ENCODE assay signal across 18 cellular contexts in genomic region chr2:30514861-30515435, GRCh38.
DNase-seq lines count a peak whose midpoint lies in the region; ATAC-seq and TF ChIP-seq lines count a peak whose summit lies in the region.
"Had no signal": no experiment of that assay in that cellular context is flagged by ENCODE, and none has a peak within 500 bp of the region (broad histone marks: within the 10 kb centered on the region; RNA-seq: fewer than 3 reads in every experiment).

No MANE protein-coding gene starts in this region.

- ATAC-seq in body of pancreas (no peak), GM18861 (IDR thresholded peaks at IDR 0.05; ENCODE audit: unreplicated experiment) (no peak)
- ATAC-seq: naive thymus-derived CD8-positive, alpha-beta T cell had no signal

- TF ChIP-seq CTCF in chondrocyte (IDR thresholded peaks at IDR 0.05) (no peak), nephron (IDR thresholded peaks at IDR 0.05; ENCODE audit: unreplicated experiment in 3 of 3) (no peak), body of pancreas (IDR thresholded peaks at IDR 0.05) (no peak), smooth muscle cell (IDR thresholded peaks at IDR 0.05; ENCODE audit: borderline replicate concordance, insufficient read depth, poor library complexity, severe bottlenecking) (no peak)

- DNase-seq in AG20443 (ENCODE audit: low spot score) (peak; percentile 13), NCI-H226 (peak; percentile 37), chondrocyte (ENCODE audit: low spot score) (no peak), body of pancreas (no peak), NCI-H1092 treated with DMSO at 0.1 percent for 48 hours (lab: John Stamatoyannopoulos, UW) (no peak), smooth muscle cell (lab: John Stamatoyannopoulos, UW; ENCODE audit: unreplicated experiment) (no peak)
- DNase-seq: activated CD4-positive, CD25-positive, alpha-beta regulatory T cell treated with anti-CD3 and anti-CD28 coated beads, Interleukin-2, amount 50 U/mL, for 72 hours; activated CD8-positive, alpha-beta memory T cell treated with anti-CD3 and anti-CD28 coated beads for 24 hours; activated naive CD4-positive, alpha-beta T cell treated with anti-CD3 and anti-CD28 coated beads, Interleukin-2, amount 50 U/mL, for 16 hours; activated T-cell treated with anti-CD3 and anti-CD28 coated beads, Interleukin-2, amount 50 U/mL, for 48 hours; DMS153; KBM-7; naive thymus-derived CD8-positive, alpha-beta T cell; NCI-H510A treated with DMSO at 0.1 percent for 48 hours; SHP77 treated with DMSO at 0.1 percent for 48 hours had no signal

- H3K4me3 Mint-ChIP-seq in chondrocyte (ENCODE audit: unreplicated experiment) (no peak overlapping the region), nephron (no peak overlapping the region)

- H2AFZ ChIP-seq in smooth muscle cell (ENCODE audit: low read depth): no peak overlapping the region

- H3K9me3 Mint-ChIP-seq in chondrocyte (ENCODE audit: low read depth): peaks cover 8% of the 10 kb centered on the region
- H3K9me3 Mint-ChIP-seq in nephron: peaks cover 19% of the 10 kb centered on the region

- H3K27ac ChIP-seq in body of pancreas (no peak overlapping the region), smooth muscle cell (ENCODE audit: low read depth) (no peak overlapping the region)
- H3K27ac ChIP-seq: coronary artery had no signal

- H3F3A ChIP-seq in smooth muscle cell (ENCODE audit: low read depth): peaks cover 8% of the 10 kb centered on the region

- H3K4me1 ChIP-seq in body of pancreas: peaks cover 8% of the 10 kb centered on the region
- peaks cover 15% of the 10 kb centered on the region for H3K4me1 ChIP-seq in smooth muscle cell (ENCODE audit: low read depth)

- peaks cover 51% of the 10 kb centered on the region for H4K20me1 ChIP-seq in smooth muscle cell (ENCODE audit: low read depth)

- TF ChIP-seq POLR2A in body of pancreas (IDR thresholded peaks at IDR 0.05): no peak

- H3K79me2 ChIP-seq in smooth muscle cell (ENCODE audit: low read depth): peaks cover 13% of the 10 kb centered on the region

- H3K9ac ChIP-seq in smooth muscle cell (ENCODE audit: low read depth): no peak overlapping the region

- no peaks in the 10 kb centered on the region for H3K27me3 Mint-ChIP-seq in chondrocyte (ENCODE audit: low read depth)
- no peaks in the 10 kb centered on the region for H3K27me3 Mint-ChIP-seq in nephron (ENCODE audit: low read depth)
- H3K27me3 Mint-ChIP-seq: naive thymus-derived CD8-positive, alpha-beta T cell had no signal

- H3K36me3 ChIP-seq in body of pancreas (replicated peaks in 1 of 2; ENCODE audit: insufficient read depth in 1 of 2, low read depth in 2 of 2) (no peaks in the 10 kb centered on the region), smooth muscle cell (ENCODE audit: low read depth) (no peaks in the 10 kb centered on the region)

- 71 to 75% methylated on average over 4 of the region's 4 CpGs for WGBS in body of pancreas, 2 donors
- 71% methylated on average over 4 of the region's 4 CpGs for WGBS in smooth muscle cell (ENCODE audit: low lambda C conversion rate)

- H3K27ac Mint-ChIP-seq in chondrocyte (ENCODE audit: unreplicated experiment) (peak overlapping the region; percentile 3), nephron (peak overlapping the region; percentile 6 to 79 (median 26))

- no peak overlapping the region for H3K4me2 ChIP-seq in smooth muscle cell

- H3K4me1 Mint-ChIP-seq in chondrocyte (ENCODE audit: low read depth) (peaks cover 31% of the 10 kb centered on the region), nephron (peaks cover 51% of the 10 kb centered on the region)

- H3K4me3 ChIP-seq in body of pancreas (no peak overlapping the region), smooth muscle cell (no peak overlapping the region)
- H3K4me3 ChIP-seq: coronary artery had no signal

- H3K9me3 ChIP-seq in body of pancreas: no peaks in the 10 kb centered on the region
- no peaks in the 10 kb centered on the region for H3K9me3 ChIP-seq in smooth muscle cell (replicated peaks; ENCODE audit: low read depth)

- no peaks in the 10 kb centered on the region for H3K27me3 ChIP-seq in body of pancreas
- H3K27me3 ChIP-seq in smooth muscle cell (ENCODE audit: low read depth): no peaks in the 10 kb centered on the region

- H3K36me3 Mint-ChIP-seq in chondrocyte (ENCODE audit: low read depth) (peaks cover 8% of the 10 kb centered on the region), nephron (ENCODE audit: low read depth) (peaks cover 26% of the 10 kb centered on the region)

- intact Hi-C loops in body of pancreas (cut with DNase I): no loop called here

Comparison
In these comparisons a context has a peak if more than half of its experiments do, and no peak if none do; other contexts are left out.
1. DNase-seq: peak in AG20443 (single experiment) and NCI-H226 (single experiment); none in chondrocyte (single experiment), body of pancreas (0 of 4), NCI-H1092 treated with DMSO at 0.1 percent for 48 hours (single experiment) and smooth muscle cell (single experiment).